Comparison of ENCODE assay signal across 26 cellular contexts in genomic region chr4:37699874-37700481, GRCh38.
"Had no signal": no experiment of that assay in that cellular context is flagged by ENCODE, and none has a peak within 500 bp of the region (broad histone marks: within the 10 kb centered on the region; RNA-seq: fewer than 3 reads in every experiment).

No MANE protein-coding gene starts in this region.

- H3K27ac Mint-ChIP-seq: endodermal cell; natural killer cell treated with Interleukin-12 subunit alpha and Interleukin-12 subunit beta and Interleukin-15 and Interleukin-18, amount 100 ng/mL, for 72 hours; stimulated activated naive CD8-positive, alpha-beta T cell treated with anti-CD3 and anti-CD28 coated beads, Interleukin-15, amount 100 ng/mL, for 72 hours had no signal

- DNase-seq: central memory CD4-positive, alpha-beta T cell; dorsolateral prefrontal cortex; effector CD4-positive, alpha-beta T cell; endodermal cell; foreskin fibroblast; gastrocnemius medialis; left ventricle myocardium superior; lower lobe of right lung; stimulated activated CD4-positive, alpha-beta T cell treated with anti-CD3 and anti-CD28 coated beads, Interleukin-12 subunit alpha, Interleukin-12 subunit beta, amount 100 ng/mL, for 4 hours; stimulated activated CD4-positive, alpha-beta T cell treated with anti-CD3 and anti-CD28 coated beads, Interleukin-1b, Interleukin-23, amount 100 ng/mL, for 48 hours; stimulated activated CD4-positive, alpha-beta T cell treated with anti-CD3 and anti-CD28 coated beads, Interleukin-4, amount 100 ng/mL, for 1 hour; stimulated activated CD8-positive, alpha-beta memory T cell treated with anti-CD3 and anti-CD28 coated beads, Interleukin-4, amount 100 ng/mL, for 48 hours; stimulated activated naive CD4-positive, alpha-beta T cell; stimulated activated naive CD8-positive, alpha-beta T cell treated with anti-CD3 and anti-CD28 coated beads, Interleukin-15, amount 100 ng/mL, for 72 hours; thyroid gland; trophoblast cell had no signal

- H3K27me3 Mint-ChIP-seq: stimulated activated naive CD8-positive, alpha-beta T cell treated with anti-CD3 and anti-CD28 coated beads, Interleukin-15, amount 100 ng/mL, for 72 hours had no signal

- H3K36me3 ChIP-seq: gastrocnemius medialis, lower lobe of right lung, neutrophil, prostate gland, right atrium auricular region, thyroid gland had no signal

- H3K9me3 Mint-ChIP-seq: natural killer cell treated with Interleukin-12 subunit alpha and Interleukin-12 subunit beta and Interleukin-15 and Interleukin-18, amount 100 ng/mL, for 72 hours; neural crest cell; stimulated activated naive CD8-positive, alpha-beta T cell treated with anti-CD3 and anti-CD28 coated beads, Interleukin-15, amount 100 ng/mL, for 72 hours had no signal

- ATAC-seq: esophagus mucosa; gastrocnemius medialis; left ventricle myocardium superior; lower lobe of right lung; natural killer cell treated with Interleukin-12 subunit alpha and Interleukin-12 subunit beta and Interleukin-15 and Interleukin-18, amount 100 ng/mL, for 72 hours; stimulated activated naive CD8-positive, alpha-beta T cell treated with anti-CD3 and anti-CD28 coated beads, Interleukin-15, amount 100 ng/mL, for 72 hours had no signal

- H3K9me3 ChIP-seq: gastrocnemius medialis, lower lobe of right lung, neutrophil, prostate gland, right atrium auricular region, thyroid gland had no signal

- H3K27ac ChIP-seq: dorsolateral prefrontal cortex, epithelial cell of prostate, gastrocnemius medialis, lower lobe of right lung, neutrophil, parathyroid adenoma, prostate gland, right atrium auricular region, thyroid gland had no signal

- H3K27me3 ChIP-seq: dorsolateral prefrontal cortex, gastrocnemius medialis, neutrophil, right atrium auricular region, thyroid gland had no signal

- H3K4me3 Mint-ChIP-seq: endodermal cell; natural killer cell treated with Interleukin-12 subunit alpha and Interleukin-12 subunit beta and Interleukin-15 and Interleukin-18, amount 100 ng/mL, for 72 hours; neural crest cell; stimulated activated naive CD8-positive, alpha-beta T cell treated with anti-CD3 and anti-CD28 coated beads, Interleukin-15, amount 100 ng/mL, for 72 hours had no signal

- H3K9ac ChIP-seq: parathyroid adenoma had no signal

- H3K4me3 ChIP-seq: dorsolateral prefrontal cortex, gastrocnemius medialis, lower lobe of right lung, prostate gland, right atrium auricular region, smooth muscle cell, thyroid gland had no signal

- H3K4me1 ChIP-seq: gastrocnemius medialis, lower lobe of right lung, parathyroid adenoma, prostate gland, right atrium auricular region, thyroid gland had no signal

- H3K36me3 Mint-ChIP-seq: natural killer cell treated with Interleukin-12 subunit alpha and Interleukin-12 subunit beta and Interleukin-15 and Interleukin-18, amount 100 ng/mL, for 72 hours had no signal

- FAIRE-seq: colon had no signal

- H3K4me1 Mint-ChIP-seq: stimulated activated naive CD8-positive, alpha-beta T cell treated with anti-CD3 and anti-CD28 coated beads, Interleukin-15, amount 100 ng/mL, for 72 hours had no signal
